In the genomic region with DNA sequence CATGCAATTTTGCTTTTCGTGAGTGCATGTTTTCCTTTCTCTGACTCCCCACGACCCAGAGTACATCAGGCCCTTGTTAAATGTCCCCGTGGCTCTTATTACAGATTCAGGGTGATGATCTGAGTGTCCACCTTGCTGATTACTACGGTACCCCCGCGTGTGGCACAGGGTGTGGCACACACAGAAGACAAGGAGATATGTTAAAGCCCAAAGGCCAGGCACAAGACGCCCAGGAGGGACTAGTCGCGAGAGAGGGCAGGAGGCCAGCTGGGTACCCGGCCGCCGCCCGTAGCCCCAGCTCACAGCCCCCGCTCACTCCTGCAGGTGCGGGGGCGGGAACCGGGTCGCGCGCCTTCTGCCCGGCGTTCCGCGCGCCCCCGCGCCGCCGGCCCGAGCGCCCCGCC, we compare ENCODE assay signal across 8 cellular contexts. TPM values are rescaled to one million over a fixed set of nuclear protein-coding genes. Genes with fewer than 3 reads are reported as not detected.
DNase-seq lines count a peak whose midpoint lies in the region; ATAC-seq, FAIRE-seq and TF ChIP-seq lines count a peak whose summit lies in the region.

No MANE protein-coding gene starts in this region.

- no peak for TF ChIP-seq EP300 in GM12878 (IDR thresholded peaks at IDR 0.05; ENCODE audit: borderline replicate concordance in 1 of 2, control insufficient read depth in 1 of 2, low read depth in 2 of 2, low read length in 2 of 2)

- POLR2A ChIA-PET in BJ (lab: Charles Lee): interaction anchor here (0.6 kb wide), 1 partner anchor 14 kb away, joined by 9 read pairs; no protein-coding TSS in a partner anchor
- POLR2A ChIA-PET in GM12878 (lab: Charles Lee): interaction anchor here (0.5 to 1.8 kb wide), 5 partner anchors 10 to 247 kb away, joined by 3 to 8 read pairs (median 3); no protein-coding TSS in a partner anchor

- ATAC-seq in HG02678 (IDR thresholded peaks at IDR 0.05; ENCODE audit: unreplicated experiment) (peak; percentile 56), GM12878 (no peak), HG03354 (IDR thresholded peaks at IDR 0.05; ENCODE audit: poor library complexity, severe bottlenecking, unreplicated experiment) (no peak), GM21619 (IDR thresholded peaks at IDR 0.05; ENCODE audit: unreplicated experiment) (no peak)

- no TSS peak for BruUV-seq in GM12878 (replicated peaks; lab: Mats Ljungman, UMichigan)

- peak overlapping the region; percentile 95 for H3K4me3 ChIP-seq in BJ (ENCODE audit: low read depth, low read length)
- peak overlapping the region; percentile 70 for H3K4me3 ChIP-seq in GM12878
- peak overlapping the region; percentile 78 for H3K4me3 ChIP-seq in mesodermal cell (ENCODE audit: extremely low read depth, insufficient read depth, low read length, poor library complexity, severe bottlenecking)

- no peaks in the 10 kb centered on the region for H3K79me2 ChIP-seq in GM12878 (ENCODE audit: control insufficient read depth, insufficient read depth, low read length)

- RAD21 ChIA-PET in GM12878 (lab: Charles Lee; ENCODE audit: unreplicated experiment): interaction anchor here (0.6 to 2.2 kb wide), 3 partner anchors 10 to 875 kb away, joined by 3 to 6 read pairs (median 3); no protein-coding TSS in a partner anchor

- H3K4me1 ChIP-seq in GM12878 (ENCODE audit: control insufficient read depth, insufficient read depth, low read length) (peaks cover 17% of the 10 kb centered on the region), mesodermal cell (ENCODE audit: control insufficient read depth, insufficient read depth, low read length, poor library complexity, severe bottlenecking) (no peaks in the 10 kb centered on the region)

- no peak for TF ChIP-seq RAD21 in GM12878 (IDR thresholded peaks at IDR 0.05; ENCODE audit: insufficient read depth, low read depth, low read length)

- no peaks in the 10 kb centered on the region for H4K20me1 ChIP-seq in GM12878 (ENCODE audit: control insufficient read depth, insufficient read depth)

- TF ChIP-seq CTCF in BJ (IDR thresholded peaks at IDR 0.05; ENCODE audit: insufficient read depth, low read depth, low read length): no peak
- no peak for TF ChIP-seq CTCF in GM12878 (IDR thresholded peaks at IDR 0.05 in 2 of 3, conservative IDR thresholded peaks at IDR 0.05 in 1 of 3; ENCODE audit: control insufficient read depth in 2 of 3, extremely low read depth in 1 of 3, insufficient read depth in 1 of 3, low read depth in 3 of 3, low read length in 3 of 3)

- peak overlapping the region; percentile 96 for H3K4me2 ChIP-seq in GM12878 (ENCODE audit: control insufficient read depth, insufficient read depth)

- H3K9ac ChIP-seq in GM12878 (ENCODE audit: control insufficient read depth, insufficient read depth, low read length): no peak overlapping the region

- WGBS in GM12878 (ENCODE audit: insufficient coverage, insufficient replicate concordance, low lambda C conversion rate, missing lambda C conversion rate): under 1% methylated on average over 24 of the region's 32 CpGs
- WGBS in mesodermal cell (ENCODE audit: insufficient coverage in 2 of 2), 2 experiments: 8% methylated on average over 19 to 22 of the region's 32 CpGs

- H2AFZ ChIP-seq in GM12878 (ENCODE audit: control insufficient read depth, low read depth, low read length): peak overlapping the region; percentile 77

- CTCF ChIA-PET in BJ (lab: Yijun Ruan, JAX): interaction anchor here (0.6 to 1.6 kb wide), 7 partner anchors 9 to 707 kb away, joined by 3 to 5 read pairs (median 3); no protein-coding TSS in a partner anchor
- CTCF ChIA-PET in GM12878 (lab: Yijun Ruan, JAX): interaction anchor here (0.6 to 3.4 kb wide), 8 partner anchors 11 to 365 kb away, joined by 3 to 19 read pairs (median 3); no protein-coding TSS in a partner anchor

- SMC1A ChIA-PET in GM12878 (lab: Charles Lee; ENCODE audit: uncharacterized antibody, unreplicated experiment): interaction anchor here (1.1 to 2.5 kb wide), 6 partner anchors 9 to 276 kb away, joined by 3 to 7 read pairs (median 3); no protein-coding TSS in a partner anchor

- TF ChIP-seq POLR2A in GM12878 (IDR thresholded peaks at IDR 0.05; ENCODE audit: low read depth, low read length): no peak

- H3K27me3 ChIP-seq in BJ (ENCODE audit: control insufficient read depth, insufficient read depth, low read length) (no peaks in the 10 kb centered on the region), GM12878 (replicated peaks in 1 of 2; ENCODE audit: control insufficient read depth in 2 of 2, insufficient read depth in 2 of 2, low read length in 1 of 2) (no peaks in the 10 kb centered on the region)

- no peaks in the 10 kb centered on the region for H3K36me3 ChIP-seq in BJ (ENCODE audit: control insufficient read depth, insufficient read depth, low read length)
- no peaks in the 10 kb centered on the region for H3K36me3 ChIP-seq in GM12878 (ENCODE audit: control insufficient read depth in 2 of 2, insufficient read depth in 2 of 2, low read length in 1 of 2)
- H3K36me3 ChIP-seq in mesodermal cell (ENCODE audit: control insufficient read depth, insufficient read depth, low read length): no peaks in the 10 kb centered on the region

- intact Hi-C loops in GM12878 (cut with micrococcal nuclease; ENCODE audit: unreplicated experiment): loop anchor here (10.0 kb wide), 1 partner anchor 253 kb away; a partner anchor contains a TSS

- in situ Hi-C loops in GM12878 (cut with MboI): no loop called here

- H3K27ac ChIP-seq in GM12878 (ENCODE audit: control insufficient read depth, insufficient read depth) (no peak overlapping the region), mesodermal cell (ENCODE audit: low read depth, low read length, severe bottlenecking) (no peak overlapping the region)

- DNase-seq in BJ (ENCODE audit: low read depth): no peak
- no peak for DNase-seq in GM12878 (ENCODE audit: low read depth, low spot score)
- no peak for DNase-seq in NCI-H2107 treated with DMSO at 0.1 percent for 48 hours (lab: John Stamatoyannopoulos, UW; ENCODE audit: unreplicated experiment)
- no peak for DNase-seq in T1000 (lab: John Stamatoyannopoulos, UW)

- H3K9me3 ChIP-seq in GM12878 (replicated peaks; ENCODE audit: control insufficient read depth, insufficient read depth, low read length): no peaks in the 10 kb centered on the region; the same call in 2 of the 3 replicates
- H3K9me3 ChIP-seq in mesodermal cell (ENCODE audit: control insufficient read depth, low read length): peaks cover 6% of the 10 kb centered on the region

- FAIRE-seq in GM12878 (lab: Jason Lieb, UNC): no peak

TF ChIP-seq in GM12878, 131 proteins besides CTCF, POLR2A, EP300 and RAD21 (continues in another document):
- TF ChIP-seq EGR1 (IDR thresholded peaks at IDR 0.05; ENCODE audit: borderline replicate concordance in 1 of 2, low read depth in 2 of 2, low read length in 2 of 2) (peak; percentile 22 to 99), TCF12 (IDR thresholded peaks at IDR 0.05; ENCODE audit: low read depth, low read length) (0 out of 2 replicates have a peak, but pooled peaks have one; percentile 17), TCF7 (IDR thresholded peaks at IDR 0.05; ENCODE audit: borderline replicate concordance) (no peak), ZSCAN29 (IDR thresholded peaks at IDR 0.05) (no peak), MXI1 (IDR thresholded peaks at IDR 0.05; ENCODE audit: low read depth, low read length) (0 out of 2 replicates have a peak, but pooled peaks have one; percentile 15)
- TF ChIP-seq, protein P1, sequence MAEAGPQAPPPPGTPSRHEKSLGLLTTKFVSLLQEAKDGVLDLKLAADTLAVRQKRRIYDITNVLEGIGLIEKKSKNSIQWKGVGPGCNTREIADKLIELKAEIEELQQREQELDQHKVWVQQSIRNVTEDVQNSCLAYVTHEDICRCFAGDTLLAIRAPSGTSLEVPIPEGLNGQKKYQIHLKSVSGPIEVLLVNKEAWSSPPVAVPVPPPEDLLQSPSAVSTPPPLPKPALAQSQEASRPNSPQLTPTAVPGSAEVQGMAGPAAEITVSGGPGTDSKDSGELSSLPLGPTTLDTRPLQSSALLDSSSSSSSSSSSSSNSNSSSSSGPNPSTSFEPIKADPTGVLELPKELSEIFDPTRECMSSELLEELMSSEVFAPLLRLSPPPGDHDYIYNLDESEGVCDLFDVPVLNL (IDR thresholded peaks at IDR 0.05; ENCODE audit: low read depth, low read length): no peak
- TF ChIP-seq, protein P2, sequence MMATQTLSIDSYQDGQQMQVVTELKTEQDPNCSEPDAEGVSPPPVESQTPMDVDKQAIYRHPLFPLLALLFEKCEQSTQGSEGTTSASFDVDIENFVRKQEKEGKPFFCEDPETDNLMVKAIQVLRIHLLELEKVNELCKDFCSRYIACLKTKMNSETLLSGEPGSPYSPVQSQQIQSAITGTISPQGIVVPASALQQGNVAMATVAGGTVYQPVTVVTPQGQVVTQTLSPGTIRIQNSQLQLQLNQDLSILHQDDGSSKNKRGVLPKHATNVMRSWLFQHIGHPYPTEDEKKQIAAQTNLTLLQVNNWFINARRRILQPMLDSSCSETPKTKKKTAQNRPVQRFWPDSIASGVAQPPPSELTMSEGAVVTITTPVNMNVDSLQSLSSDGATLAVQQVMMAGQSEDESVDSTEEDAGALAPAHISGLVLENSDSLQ (IDR thresholded peaks at IDR 0.05): no peak
- TF ChIP-seq, protein P3, sequence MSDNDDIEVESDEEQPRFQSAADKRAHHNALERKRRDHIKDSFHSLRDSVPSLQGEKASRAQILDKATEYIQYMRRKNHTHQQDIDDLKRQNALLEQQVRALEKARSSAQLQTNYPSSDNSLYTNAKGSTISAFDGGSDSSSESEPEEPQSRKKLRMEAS (IDR thresholded peaks at IDR 0.05; ENCODE audit: low read depth, low read length): 0 out of 2 replicates have a peak, but pooled peaks have one; percentile 9

RNA-seq across cellular contexts. Expression of a gene that starts 0.3 kb away (rescaled TPM):
- 9.6 and 23.8 TPM in 2 replicates for polyA plus RNA-seq in BJ (2011; rRNA removed)
- 13.7 and 26.6 TPM in 2 replicates for polyA minus RNA-seq in BJ (2011; rRNA and poly(A)+ RNA removed)
- 19.4 and 64.2 TPM in 2 replicates for total RNA-seq in GM12878 (2013; cell fraction: nucleolus; rRNA removed)
- total RNA-seq in GM12878 (2014; rRNA removed): 38.0 and 53.8 TPM in 2 replicates
- 20.6 and 25.2 TPM in 2 replicates for total RNA-seq in GM12878 (2014; rRNA removed; fragmentation: Illumina TruSeq; extraction: Trizol)
- 12.9 TPM in 2 replicates for total RNA-seq in GM12878 (2021)
- 1.9 TPM for polyA plus RNA-seq in GM12878 (2011; ENCODE audit: low read depth)
- 12.9 and 21.2 TPM in 2 replicates for polyA plus RNA-seq in GM12878 (2011; rRNA removed)
- 3.6 and 16.0 TPM in 2 replicates for polyA plus RNA-seq in GM12878 (2011; cell fraction: cytosol; rRNA removed)
- polyA plus RNA-seq in GM12878 (2011; cell fraction: nucleus; rRNA removed): 3.3 and 5.0 TPM in 2 replicates
- 2.6 and 4.2 TPM in 2 replicates for polyA plus RNA-seq in GM12878 (2012)
- 19.9 and 79.2 TPM in 2 replicates for polyA plus RNA-seq in GM12878 (2014; fragmentation: Illumina TruSeq; extraction: Trizol)
- polyA plus RNA-seq in GM12878 (2014; fragmentation: Nextera tagmentation; extraction: Ambion mirVana): 1 to 10 TPM; 8.2 to 8.4 TPM
- polyA plus RNA-seq in GM12878 (2014; rRNA removed): 7.6 and 81.8 TPM in 2 replicates
- polyA plus RNA-seq in GM12878 (2016; fragmentation: Nextera tagmentation; extraction: Ambion mirVana): 10 to 100 TPM; 13.0 to 13.6 TPM
- 7.3 and 34.6 TPM in 2 replicates for polyA minus RNA-seq in GM12878 (2011; rRNA and poly(A)+ RNA removed)
- 6.3 and 12.2 TPM in 2 replicates for polyA minus RNA-seq in GM12878 (2011; cell fraction: cytosol; rRNA and poly(A)+ RNA removed)
- polyA minus RNA-seq in GM12878 (2011; cell fraction: nucleus; rRNA and poly(A)+ RNA removed): 8.5 and 10.2 TPM in 2 replicates
- 7.3 TPM for polyA plus RNA-seq in mesodermal cell (2013, experiment 1 of 2)
- polyA plus RNA-seq in mesodermal cell (2013, experiment 2 of 2): 5.4 TPM
